21 cellular contexts compared by ENCODE assay signal in genomic region chr10:70594161-70594560, GRCh38. TPM values are rescaled to one million over a fixed set of nuclear protein-coding genes. Genes with fewer than 3 reads are reported as not detected.
A peak's percentile ranks its signal among the peaks of the same experiment; 100 is the strongest.
DNase-seq lines count a peak whose midpoint lies in the region; ATAC-seq, FAIRE-seq and TF ChIP-seq lines count a peak whose summit lies in the region.
"Had no signal": no experiment of that assay in that cellular context is flagged by ENCODE, and none has a peak within 500 bp of the region (broad histone marks: within the 10 kb centered on the region; RNA-seq: fewer than 3 reads in every experiment).

No MANE protein-coding gene starts in this region.

- TF ChIP-seq CTCF in right atrium auricular region (IDR thresholded peaks at IDR 0.05) (no peak), heart left ventricle (IDR thresholded peaks at IDR 0.05) (no peak), GM12878 (IDR thresholded peaks at IDR 0.05 in 2 of 3, conservative IDR thresholded peaks at IDR 0.05 in 1 of 3; ENCODE audit: control insufficient read depth in 2 of 3, extremely low read depth in 1 of 3, insufficient read depth in 1 of 3, low read depth in 3 of 3, low read length in 3 of 3) (no peak), natural killer cell (IDR thresholded peaks at IDR 0.05) (no peak)

- no peak overlapping the region for H3K4me2 ChIP-seq in GM12878 (ENCODE audit: control insufficient read depth, insufficient read depth)

- no peaks in the 10 kb centered on the region for H3K27me3 Mint-ChIP-seq in natural killer cell (ENCODE audit: low read depth in 2 of 2)
- H3K27me3 Mint-ChIP-seq: CD4-positive, alpha-beta T cell had no signal

- RAD21 ChIA-PET in GM12878 (lab: Charles Lee; ENCODE audit: unreplicated experiment): no interaction called here

- WGBS in heart left ventricle, 4 donors: 77 to 83% (median 79%) methylated on average over 3 of the region's 3 CpGs
- 84% methylated on average over 3 of the region's 3 CpGs for WGBS in GM12878 (ENCODE audit: insufficient coverage, insufficient replicate concordance, low lambda C conversion rate, missing lambda C conversion rate)

- intact Hi-C loops in heart left ventricle (cut with DNase I): no loop called here
- intact Hi-C loops in GM12878 (cut with micrococcal nuclease; ENCODE audit: unreplicated experiment): no loop called here
- intact Hi-C loops in natural killer cell (cut with micrococcal nuclease): no loop called here

- H3K9me3 Mint-ChIP-seq in natural killer cell: no peaks in the 10 kb centered on the region
- H3K9me3 Mint-ChIP-seq: CD4-positive, alpha-beta T cell had no signal

- H3K4me3 ChIP-seq in right atrium auricular region: no peak overlapping the region
- H3K4me3 ChIP-seq in heart left ventricle: no peak overlapping the region
- H3K4me3 ChIP-seq in GM12878: no peak overlapping the region

- H3K4me1 Mint-ChIP-seq in natural killer cell: peaks cover 86 to 97% of the 10 kb centered on the region in 2 donors

- H3K36me3 ChIP-seq in right atrium auricular region: no peaks in the 10 kb centered on the region
- no peaks in the 10 kb centered on the region for H3K36me3 ChIP-seq in heart left ventricle
- H3K36me3 ChIP-seq in GM12878 (ENCODE audit: control insufficient read depth in 2 of 2, insufficient read depth in 2 of 2, low read length in 1 of 2): no peaks in the 10 kb centered on the region

- no peaks in the 10 kb centered on the region for H3K79me2 ChIP-seq in GM12878 (ENCODE audit: control insufficient read depth, insufficient read depth, low read length)

- H3K4me3 Mint-ChIP-seq in natural killer cell: peak overlapping the region; percentile 100
- H3K4me3 Mint-ChIP-seq: CD4-positive, alpha-beta T cell had no signal

- no peak overlapping the region for H2AFZ ChIP-seq in GM12878 (ENCODE audit: control insufficient read depth, low read depth, low read length)

- H3K27ac ChIP-seq in right atrium auricular region: no peak overlapping the region
- no peak overlapping the region for H3K27ac ChIP-seq in heart left ventricle
- no peak overlapping the region for H3K27ac ChIP-seq in GM12878 (ENCODE audit: control insufficient read depth, insufficient read depth)

- H4K20me1 ChIP-seq in GM12878 (ENCODE audit: control insufficient read depth, insufficient read depth): no peaks in the 10 kb centered on the region

- in situ Hi-C loops in GM12878 (cut with MboI): no loop called here

- SMC1A ChIA-PET in GM12878 (lab: Charles Lee; ENCODE audit: uncharacterized antibody, unreplicated experiment): interaction anchor here (0.6 to 1.5 kb wide), 4 partner anchors 18 to 26 kb away, joined by 3 to 4 read pairs (median 3); no protein-coding TSS in a partner anchor

- peak overlapping the region; percentile 95 to 97 for H3K27ac Mint-ChIP-seq in natural killer cell
- H3K27ac Mint-ChIP-seq: CD4-positive, alpha-beta T cell had no signal

- peaks cover 17% of the 10 kb centered on the region for H3K36me3 Mint-ChIP-seq in natural killer cell

- CTCF ChIA-PET in GM12878 (lab: Yijun Ruan, JAX): no interaction called here

- no TSS peak for BruUV-seq in GM12878 (replicated peaks; lab: Mats Ljungman, UMichigan)

- no peaks in the 10 kb centered on the region for H3K27me3 ChIP-seq in right atrium auricular region
- no peaks in the 10 kb centered on the region for H3K27me3 ChIP-seq in heart left ventricle
- no peaks in the 10 kb centered on the region for H3K27me3 ChIP-seq in GM12878 (replicated peaks in 1 of 2; ENCODE audit: control insufficient read depth in 2 of 2, insufficient read depth in 2 of 2, low read length in 1 of 2)

- ATAC-seq in heart left ventricle: no peak
- ATAC-seq in GM12878: peak; percentile 24
- peak; percentile 55 to 63 (median 59) for ATAC-seq in natural killer cell
- ATAC-seq in GM21576 (IDR thresholded peaks at IDR 0.05; ENCODE audit: unreplicated experiment): no peak

- H3K9ac ChIP-seq in GM12878 (ENCODE audit: control insufficient read depth, insufficient read depth, low read length): no peak overlapping the region

- H3K9me3 ChIP-seq in right atrium auricular region (no peaks in the 10 kb centered on the region), heart left ventricle (no peaks in the 10 kb centered on the region), GM12878 (replicated peaks; ENCODE audit: control insufficient read depth, insufficient read depth, low read length) (no peaks in the 10 kb centered on the region)

- H3K4me1 ChIP-seq in right atrium auricular region: peaks cover 0 to 7% of the 10 kb centered on the region in 2 donors
- H3K4me1 ChIP-seq in heart left ventricle: peaks cover 0 to 31% (median 16%) of the 10 kb centered on the region in 12 donors
- H3K4me1 ChIP-seq in GM12878 (ENCODE audit: control insufficient read depth, insufficient read depth, low read length): peaks cover 14% of the 10 kb centered on the region

- TF ChIP-seq RAD21 in GM12878 (IDR thresholded peaks at IDR 0.05; ENCODE audit: insufficient read depth, low read depth, low read length): no peak

- POLR2A ChIA-PET in GM12878 (lab: Charles Lee): no interaction called here

- TF ChIP-seq POLR2A in heart left ventricle (IDR thresholded peaks at IDR 0.05): no peak
- TF ChIP-seq POLR2A in GM12878 (IDR thresholded peaks at IDR 0.05; ENCODE audit: low read depth, low read length): no peak

- FAIRE-seq in GM12878 (lab: Jason Lieb, UNC): no peak
- peak; percentile 30 for FAIRE-seq in urothelium cell line (lab: Jason Lieb, UNC)
- FAIRE-seq: D721Med, G401.6, GM12892, H54 had no signal

- TF ChIP-seq EP300 in GM12878 (IDR thresholded peaks at IDR 0.05; ENCODE audit: borderline replicate concordance in 1 of 2, control insufficient read depth in 1 of 2, low read depth in 2 of 2, low read length in 2 of 2): no peak

- peak; percentile 11 for DNase-seq in right atrium auricular region (ENCODE audit: low spot score)
- DNase-seq in heart left ventricle: no peak
- no peak for DNase-seq in GM12878 (ENCODE audit: low read depth, low spot score)
- no peak for DNase-seq in natural killer cell
- no peak for DNase-seq in urothelium cell line (ENCODE audit: low spot score)
- no peak for DNase-seq in NCI-H1417 (lab: John Stamatoyannopoulos, UW)
- DNase-seq in activated CD4-positive, alpha-beta T cell treated with anti-CD3 and anti-CD28 coated beads for 4 hours: no peak
- DNase-seq: AML-193; CD4-positive, alpha-beta T cell; DMS79 treated with DMSO at 0.1 percent for 48 hours; NCI-H1092; NCI-H1694; NCI-H2107; NCI-H226; NK-92 treated with Interleukin-12 subunit alpha and Interleukin-12 subunit beta, amount 100 ng/mL, for 24 hours; Right ventricle myocardium superior had no signal

TF ChIP-seq in GM12878, 131 proteins besides CTCF, POLR2A, EP300 and RAD21 (continues in another document):
- no peak for TF ChIP-seq KAT2A (conservative IDR thresholded peaks at IDR 0.05; ENCODE audit: control insufficient read depth, low read depth, low read length)
- no peak for TF ChIP-seq MAX (IDR thresholded peaks at IDR 0.05; ENCODE audit: low read depth, low read length)
- no peak for TF ChIP-seq LARP7 (IDR thresholded peaks at IDR 0.05)
- no peak for TF ChIP-seq RCOR1 (conservative IDR thresholded peaks at IDR 0.05; ENCODE audit: low read depth, low read length)
- TF ChIP-seq GATAD2B (conservative IDR thresholded peaks at IDR 0.05; ENCODE audit: low read depth): no peak
- no peak for TF ChIP-seq FOXK2 (IDR thresholded peaks at IDR 0.05)
- TF ChIP-seq SMC3 (IDR thresholded peaks at IDR 0.05; ENCODE audit: borderline replicate concordance, low read length): no peak
- no peak for TF ChIP-seq TARDBP (IDR thresholded peaks at IDR 0.05; ENCODE audit: borderline replicate concordance)
- TF ChIP-seq IRF3 (IDR thresholded peaks at IDR 0.05): no peak
- TF ChIP-seq ESRRA (IDR thresholded peaks at IDR 0.05; ENCODE audit: low read length): no peak

RNA-seq across cellular contexts. Expression of gene PRF1, which starts 8.4 kb away (rescaled TPM):
- total RNA-seq in right atrium auricular region (1 to 10 TPM; 1.1 to 1.4 TPM), heart left ventricle (10 to 100 TPM in 1 of 9 donors, 1 to 10 TPM in 4, under 1 TPM in 4; 0.50 to 19.4 (median 1.4) TPM), GM12878 (2014; rRNA removed) (1.1 and 1.9 TPM in 2 replicates), GM12878 (2014; rRNA removed; fragmentation: Illumina TruSeq; extraction: Trizol) (1.1 and 1.4 TPM in 2 replicates), GM12878 (2021) (1.5 and 1.8 TPM in 2 replicates), natural killer cell (1,000 to 10,000 TPM; 1,641 to 2,133 (median 1,982) TPM)
- polyA plus RNA-seq in heart left ventricle (1 to 10 TPM in 1 of 2 donors, under 1 TPM in 1; 0.68 to 1.0 TPM), GM12878 (2011; rRNA removed) (5.5 and 15.7 TPM in 2 replicates), GM12878 (2014; fragmentation: Illumina TruSeq; extraction: Trizol) (0.84 and 2.6 TPM in 2 replicates), GM12878 (2014; fragmentation: Nextera tagmentation; extraction: Ambion mirVana) (1 to 10 TPM; 1.7 to 1.9 TPM), GM12878 (2014; rRNA removed) (0.97 and 1.3 TPM in 2 replicates), GM12878 (2016; fragmentation: Nextera tagmentation; extraction: Ambion mirVana) (under 1 TPM; 0.88 to 1.00 TPM)
- 13.7 and 18.8 TPM in 2 replicates for total RNA-seq in GM12878 (2013; cell fraction: nucleolus; rRNA removed)
- polyA plus RNA-seq in GM12878 (2011; ENCODE audit: low read depth): 1.3 TPM
- 22.9 and 31.0 TPM in 2 replicates for polyA plus RNA-seq in GM12878 (2011; cell fraction: cytosol; rRNA removed)
- polyA plus RNA-seq in GM12878 (2011; cell fraction: nucleus; rRNA removed): 9.8 and 13.4 TPM in 2 replicates
- 1.2 and 1.3 TPM in 2 replicates for polyA plus RNA-seq in GM12878 (2012)
- 24.3 and 26.7 TPM in 2 replicates for polyA minus RNA-seq in GM12878 (2011; rRNA and poly(A)+ RNA removed)
- polyA minus RNA-seq in GM12878 (2011; cell fraction: cytosol; rRNA and poly(A)+ RNA removed): 9.3 and 10.8 TPM in 2 replicates
- polyA minus RNA-seq in GM12878 (2011; cell fraction: nucleus; rRNA and poly(A)+ RNA removed): 5.0 and 7.0 TPM in 2 replicates

Comparison
In these comparisons a context has a peak if more than half of its experiments do, and no peak if none do; other contexts are left out.
1. ATAC-seq: peak in GM12878 (single experiment) and natural killer cell (3 of 3); none in heart left ventricle (0 of 4) and GM21576 (single experiment).
2. RNA of gene PRF1, which starts 8.4 kb away (total RNA-seq): 1,641 to 2,133 TPM in natural killer cell; 1.1 to 18.8 TPM in GM12878, 0.50 to 19.4 TPM in heart left ventricle and 1.1 to 1.4 TPM in right atrium auricular region; every median in the first group is over 10 times any median in the second.